14 cellular contexts compared by ENCODE assay signal in genomic region chrX:22155126-22155525, GRCh38.
DNase-seq lines count a peak whose midpoint lies in the region; ATAC-seq, FAIRE-seq and TF ChIP-seq lines count a peak whose summit lies in the region.
"Had no signal": no experiment of that assay in that cellular context is flagged by ENCODE, and none has a peak within 500 bp of the region (broad histone marks: within the 10 kb centered on the region; RNA-seq: fewer than 3 reads in every experiment).

No MANE protein-coding gene starts in this region.

- no peaks in the 10 kb centered on the region for H3K9me3 ChIP-seq in endothelial cell of umbilical vein (replicated peaks; ENCODE audit: control insufficient read depth, insufficient read depth, low read length)
- H3K9me3 ChIP-seq: BLaER1, HAP-1 had no signal

- no peaks in the 10 kb centered on the region for H4K20me1 ChIP-seq in endothelial cell of umbilical vein (replicated peaks; ENCODE audit: control insufficient read depth, extremely low read depth, insufficient read depth, low read length)
- H4K20me1 ChIP-seq: BLaER1 had no signal

- H3K9ac ChIP-seq in endothelial cell of umbilical vein (replicated peaks; ENCODE audit: extremely low read depth, insufficient read depth, low read length) = no peak overlapping the region
- H3K9ac ChIP-seq: BLaER1 had no signal

- H3K4me2 ChIP-seq in endothelial cell of umbilical vein (ENCODE audit: insufficient read depth, low read length) = no peak overlapping the region
- H3K4me2 ChIP-seq: BLaER1 had no signal

- H2AFZ ChIP-seq in endothelial cell of umbilical vein (ENCODE audit: low read depth, low read length) = no peak overlapping the region

- CTCF ChIA-PET in endothelial cell of umbilical vein (lab: Charles Lee) = no interaction called here
- CTCF ChIA-PET in activated CD8-positive, alpha-beta T cell treated with anti-CD3 and anti-CD28 coated beads for 36 hours (lab: Charles Lee) = no interaction called here

- H3K4me3 ChIP-seq in endothelial cell of umbilical vein (replicated peaks in 1 of 3; ENCODE audit: insufficient read depth in 1 of 3, low read depth in 1 of 3, low read length in 3 of 3) = no peak overlapping the region
- H3K4me3 ChIP-seq: BLaER1, HAP-1 had no signal

- no peaks in the 10 kb centered on the region for H3K27me3 ChIP-seq in endothelial cell of umbilical vein (ENCODE audit: control insufficient read depth in 2 of 2, insufficient read depth in 2 of 2, low read length in 2 of 2)
- H3K27me3 ChIP-seq: BLaER1 had no signal

- no peaks in the 10 kb centered on the region for H3K27me3 Mint-ChIP-seq in nephron (ENCODE audit: low read depth)
- H3K27me3 Mint-ChIP-seq in activated CD8-positive, alpha-beta T cell treated with anti-CD3 and anti-CD28 coated beads for 36 hours = no peaks in the 10 kb centered on the region
- H3K27me3 Mint-ChIP-seq: CD4-positive, alpha-beta memory T cell had no signal

- no peak for TF ChIP-seq CTCF in endothelial cell of umbilical vein (IDR thresholded peaks at IDR 0.05; ENCODE audit: extremely low read depth in 1 of 2, insufficient read depth in 1 of 2, low read depth in 1 of 2, low read length in 2 of 2)
- TF ChIP-seq CTCF in nephron (IDR thresholded peaks at IDR 0.05; ENCODE audit: unreplicated experiment in 3 of 3) = no peak
- TF ChIP-seq CTCF in activated CD8-positive, alpha-beta T cell treated with anti-CD3 and anti-CD28 coated beads for 36 hours (IDR thresholded peaks at IDR 0.05) = no peak

- POLR2A ChIA-PET in endothelial cell of umbilical vein (lab: Charles Lee) = no interaction called here
- POLR2A ChIA-PET in activated CD8-positive, alpha-beta T cell treated with anti-CD3 and anti-CD28 coated beads for 36 hours (lab: Charles Lee) = no interaction called here

- TF ChIP-seq POLR2A in endothelial cell of umbilical vein (IDR thresholded peaks at IDR 0.05; ENCODE audit: low read depth, low read length) = no peak

- DNase-seq in HK-2 (ENCODE audit: unreplicated experiment) = peak; percentile 41
- DNase-seq in endothelial cell of umbilical vein (ENCODE audit: low read depth, low spot score) = no peak
- no peak for DNase-seq in NCI-H1105 treated with DMSO at 0.1 percent for 48 hours (lab: John Stamatoyannopoulos, UW)
- no peak for DNase-seq in activated CD8-positive, alpha-beta T cell treated with anti-CD3 and anti-CD28 coated beads for 36 hours
- DNase-seq: Calu3; CD4-positive, alpha-beta memory T cell; DMS79 treated with DMSO at 0.1 percent for 48 hours; GF-D8 had no signal

- peaks cover 8% of the 10 kb centered on the region for H3K9me3 Mint-ChIP-seq in nephron
- no peaks in the 10 kb centered on the region for H3K9me3 Mint-ChIP-seq in activated CD8-positive, alpha-beta T cell treated with anti-CD3 and anti-CD28 coated beads for 36 hours
- H3K9me3 Mint-ChIP-seq: CD4-positive, alpha-beta memory T cell had no signal

- no peaks in the 10 kb centered on the region for H3K36me3 Mint-ChIP-seq in nephron (ENCODE audit: low read depth)
- H3K36me3 Mint-ChIP-seq in activated CD8-positive, alpha-beta T cell treated with anti-CD3 and anti-CD28 coated beads for 36 hours (ENCODE audit: low read depth) = peaks cover 4% of the 10 kb centered on the region
- H3K36me3 Mint-ChIP-seq: CD14-positive monocyte; CD4-positive, alpha-beta memory T cell had no signal

- dilution Hi-C loops in endothelial cell of umbilical vein (cut with MboI; ENCODE audit: extremely low pct_ligation_motif_present, low sequenced_read_pairs) = no loop called here

- no TSS peak for BruUV-seq in endothelial cell of umbilical vein (replicated peaks; lab: Mats Ljungman, UMichigan)

- no peaks in the 10 kb centered on the region for H3K36me3 ChIP-seq in endothelial cell of umbilical vein (ENCODE audit: control insufficient read depth in 2 of 2, extremely low read depth in 1 of 2, insufficient read depth in 2 of 2, low read length in 2 of 2)
- H3K36me3 ChIP-seq: BLaER1, HAP-1 had no signal

- H3K27ac Mint-ChIP-seq in nephron = peak overlapping the region in 2 of 3 experiments; percentile 60 to 87
- H3K27ac Mint-ChIP-seq in activated CD8-positive, alpha-beta T cell treated with anti-CD3 and anti-CD28 coated beads for 36 hours = no peak overlapping the region
- H3K27ac Mint-ChIP-seq: CD14-positive monocyte; CD4-positive, alpha-beta memory T cell had no signal

- no peak overlapping the region for H3K4me3 Mint-ChIP-seq in nephron
- no peak overlapping the region for H3K4me3 Mint-ChIP-seq in activated CD8-positive, alpha-beta T cell treated with anti-CD3 and anti-CD28 coated beads for 36 hours
- H3K4me3 Mint-ChIP-seq: CD14-positive monocyte; CD4-positive, alpha-beta memory T cell had no signal

- no peak overlapping the region for H3K27ac ChIP-seq in endothelial cell of umbilical vein (ENCODE audit: insufficient read depth, low read depth, low read length)
- H3K27ac ChIP-seq: BLaER1, HL-60 had no signal

- H3K4me1 ChIP-seq in endothelial cell of umbilical vein (ENCODE audit: control insufficient read depth, extremely low read depth, insufficient read depth, low read length) = no peaks in the 10 kb centered on the region
- H3K4me1 ChIP-seq: HAP-1 had no signal

- intact Hi-C loops in endothelial cell of umbilical vein (cut with micrococcal nuclease) = no loop called here
- intact Hi-C loops in activated CD8-positive, alpha-beta T cell treated with anti-CD3 and anti-CD28 coated beads for 36 hours (cut with micrococcal nuclease) = no loop called here

- FAIRE-seq in endothelial cell of umbilical vein (lab: Jason Lieb, UNC) = peak; percentile 37

- no peaks in the 10 kb centered on the region for H3K79me2 ChIP-seq in endothelial cell of umbilical vein (ENCODE audit: control insufficient read depth, insufficient read depth, low read length)

- no peaks in the 10 kb centered on the region for H3K9me1 ChIP-seq in endothelial cell of umbilical vein (replicated peaks; ENCODE audit: control insufficient read depth, extremely low read depth, insufficient read depth, low read length)

- ATAC-seq in esophagus mucosa = no peak
- ATAC-seq in activated CD8-positive, alpha-beta T cell treated with anti-CD3 and anti-CD28 coated beads for 36 hours = no peak

- H3K4me1 Mint-ChIP-seq in nephron = peaks cover 34% of the 10 kb centered on the region
- H3K4me1 Mint-ChIP-seq in activated CD8-positive, alpha-beta T cell treated with anti-CD3 and anti-CD28 coated beads for 36 hours (ENCODE audit: low read depth) = no peaks in the 10 kb centered on the region
- H3K4me1 Mint-ChIP-seq: CD14-positive monocyte; CD4-positive, alpha-beta memory T cell had no signal

TF ChIP-seq in endothelial cell of umbilical vein, 7 proteins besides CTCF, POLR2A, EP300 and RAD21:
- TF ChIP-seq EZH2 (IDR thresholded peaks at IDR 0.05; ENCODE audit: borderline replicate concordance, low read depth, low read length, severe bottlenecking) (no peak), FOS (IDR thresholded peaks at IDR 0.05; ENCODE audit: borderline replicate concordance, insufficient read depth, low read length) (no peak), POLR2AphosphoS5 (IDR thresholded peaks at IDR 0.05; ENCODE audit: insufficient read depth, low read depth, low read length) (no peak), GATA2 (IDR thresholded peaks at IDR 0.05; ENCODE audit: insufficient read depth, insufficient read length, low read depth, low read length) (no peak), MYC (IDR thresholded peaks at IDR 0.05; ENCODE audit: low read depth, low read length) (no peak), JUN (IDR thresholded peaks at IDR 0.05; ENCODE audit: borderline replicate concordance, insufficient read depth, insufficient read length, low read depth) (no peak), MAX (IDR thresholded peaks at IDR 0.05; ENCODE audit: insufficient read depth, insufficient read length) (no peak)
